ENCODE assay signal across 17 cellular contexts in genomic region chr6:11225990-11226389, GRCh38. TPM values are rescaled to one million over a fixed set of nuclear protein-coding genes. Genes with fewer than 3 reads are reported as not detected.
DNase-seq lines count a peak whose midpoint lies in the region; ATAC-seq and TF ChIP-seq lines count a peak whose summit lies in the region.
"Had no signal": no experiment of that assay in that cellular context is flagged by ENCODE, and none has a peak within 500 bp of the region (broad histone marks: within the 10 kb centered on the region; RNA-seq: fewer than 3 reads in every experiment).

No MANE protein-coding gene starts in this region.

- in situ Hi-C loops in IMR-90 (cut with MboI; ENCODE audit: low sequenced_read_pairs) = no loop called here

- H2BK120ac ChIP-seq in IMR-90 (ENCODE audit: low read depth, low read length) = no peak overlapping the region

- H3K4me2 ChIP-seq in IMR-90 (ENCODE audit: low read depth, low read length) = peak overlapping the region; percentile 12; the same call in 1 of the 2 replicates

- H4K5ac ChIP-seq in IMR-90 (ENCODE audit: low read depth, low read length) = no peak overlapping the region

- POLR2A ChIA-PET in activated CD4-positive, alpha-beta T cell treated with anti-CD3 and anti-CD28 coated beads, Interleukin-2, amount 10 ng/mL, durations not matched to agents 7 days and 5 days (lab: Charles Lee) = interaction anchor here (0.6 to 0.9 kb wide), 2 partner anchors 27 to 156 kb away, joined by 3 to 4 read pairs; no protein-coding TSS in a partner anchor
- POLR2A ChIA-PET in IMR-90 (lab: Charles Lee; ENCODE audit: unreplicated experiment) = no interaction called here

- H4K20me1 ChIP-seq in IMR-90 (ENCODE audit: insufficient read depth, low read length) = peaks cover 19% of the 10 kb centered on the region; the same call in 1 of the 2 replicates

- H3K23ac ChIP-seq in IMR-90 (ENCODE audit: low read depth, low read length) = no peak overlapping the region

- no peak for TF ChIP-seq RAD21 in IMR-90 (IDR thresholded peaks at IDR 0.05; ENCODE audit: low read length)

- no peak overlapping the region for H3K56ac ChIP-seq in IMR-90 (ENCODE audit: extremely low read depth, insufficient read depth, low read length)

- peaks cover 9% of the 10 kb centered on the region for H3K9me1 ChIP-seq in IMR-90 (ENCODE audit: insufficient read depth, low read length)

- H2BK5ac ChIP-seq in IMR-90 (ENCODE audit: low read depth, low read length, poor library complexity, severe bottlenecking) = peak overlapping the region; percentile 65

- no peak for TF ChIP-seq CTCF in IMR-90 (conservative IDR thresholded peaks at IDR 0.05; ENCODE audit: low read depth, low read length)
- no peak for TF ChIP-seq CTCF in psoas muscle (IDR thresholded peaks at IDR 0.05)
- TF ChIP-seq CTCF in foreskin keratinocyte (conservative IDR thresholded peaks at IDR 0.05) = no peak

- H3K4me1 Mint-ChIP-seq in activated CD4-positive, alpha-beta T cell treated with anti-CD3 and anti-CD28 coated beads, Interleukin-2, amount 10 ng/mL, durations not matched to agents 7 days and 5 days = peaks cover 76% of the 10 kb centered on the region

- H3K79me1 ChIP-seq in IMR-90 (ENCODE audit: low read depth in 1 of 2, low read length in 2 of 2) = peaks cover 12 to 59% of the 10 kb centered on the region in 2 experiments; a peak in 3 of 4 replicates

- TF ChIP-seq POLR2A in IMR-90 (IDR thresholded peaks at IDR 0.05; ENCODE audit: low read depth, low read length) = no peak

- peaks cover 9% of the 10 kb centered on the region for H3K9me3 Mint-ChIP-seq in activated CD4-positive, alpha-beta T cell treated with anti-CD3 and anti-CD28 coated beads, Interleukin-2, amount 10 ng/mL, durations not matched to agents 7 days and 5 days
- H3K9me3 Mint-ChIP-seq: CD14-positive monocyte had no signal

- peaks cover 13% of the 10 kb centered on the region for H3K4me1 ChIP-seq in IMR-90 (ENCODE audit: control insufficient read depth, insufficient read depth, low read length)
- no peaks in the 10 kb centered on the region for H3K4me1 ChIP-seq in psoas muscle
- peaks cover 38% of the 10 kb centered on the region for H3K4me1 ChIP-seq in foreskin keratinocyte
- H3K4me1 ChIP-seq in aorta (ENCODE audit: control insufficient read depth in 1 of 2, insufficient read depth in 2 of 2, low read length in 2 of 2) = peaks cover 4 to 18% of the 10 kb centered on the region in 2 donors

- no peak overlapping the region for H3K9ac ChIP-seq in IMR-90 (ENCODE audit: low read depth, low read length)

- DNase-seq in activated CD4-positive, alpha-beta T cell treated with anti-CD3 and anti-CD28 coated beads, Interleukin-2, amount 10 ng/mL, durations not matched to agents 7 days and 5 days = no peak
- DNase-seq in activated CD4-positive, alpha-beta T cell treated with anti-CD3 and anti-CD28 coated beads for 4 hours = no peak
- DNase-seq in IMR-90 (no peak), dermis blood vessel endothelial cell (peak; percentile 21), psoas muscle (no peak), NCI-H1092 (lab: John Stamatoyannopoulos, UW) (no peak), foreskin keratinocyte (no peak), aorta (no peak)
- DNase-seq: activated gamma-delta T cell; DND-41; effector memory CD4-positive, alpha-beta T cell; left colon; NCI-H187; posterior cingulate gyrus; SIG-M5 had no signal

- H3K9me3 ChIP-seq in IMR-90 (ENCODE audit: control insufficient read depth, insufficient read depth, low read length) (no peaks in the 10 kb centered on the region), psoas muscle (no peaks in the 10 kb centered on the region), aorta (ENCODE audit: control insufficient read depth, low read length) (no peaks in the 10 kb centered on the region)

- H3K4me3 ChIP-seq in IMR-90 (ENCODE audit: insufficient read depth, low read depth, low read length) = no peak overlapping the region
- peak overlapping the region; percentile 80 for H3K4me3 ChIP-seq in psoas muscle
- H3K4me3 ChIP-seq in aorta (ENCODE audit: low read length in 2 of 2) = no peak overlapping the region

- no TSS peak for BruUV-seq in IMR-90 (replicated peaks; lab: Mats Ljungman, UMichigan)

- H3K4ac ChIP-seq in IMR-90 (ENCODE audit: low read depth, low read length) = 0 out of 2 replicates have a peak overlapping the region, but pooled peaks have one; percentile 5

- no peak overlapping the region for H4K91ac ChIP-seq in IMR-90 (ENCODE audit: insufficient read depth, low read depth, low read length)

- intact Hi-C loops in IMR-90 (cut with micrococcal nuclease) = no loop called here
- intact Hi-C loops in psoas muscle (cut with DNase I) = no loop called here
- intact Hi-C loops in aorta (cut with DNase I) = no loop called here

- ATAC-seq in IMR-90 (ENCODE audit: low read depth) (peak; percentile 33; the same call in 1 of the 2 replicates), psoas muscle (no peak), foreskin keratinocyte (no peak), aorta (ENCODE audit: low FRiP score) (no peak)
- ATAC-seq: HCT116, left colon had no signal

- peak overlapping the region; percentile 61; the same call in 1 of the 2 replicates for H3K18ac ChIP-seq in IMR-90 (ENCODE audit: low read depth, low read length)

- peak overlapping the region; percentile 93 for H3K27ac Mint-ChIP-seq in activated CD4-positive, alpha-beta T cell treated with anti-CD3 and anti-CD28 coated beads, Interleukin-2, amount 10 ng/mL, durations not matched to agents 7 days and 5 days

- peaks cover 42% of the 10 kb centered on the region for H3K36me3 Mint-ChIP-seq in activated CD4-positive, alpha-beta T cell treated with anti-CD3 and anti-CD28 coated beads, Interleukin-2, amount 10 ng/mL, durations not matched to agents 7 days and 5 days (ENCODE audit: low read depth)

- peak overlapping the region; percentile 1; the same call in 1 of the 3 replicates for H2BK15ac ChIP-seq in IMR-90 (ENCODE audit: low read depth, low read length)

- no peak overlapping the region for H2BK20ac ChIP-seq in IMR-90 (ENCODE audit: low read depth, low read length)

- H2AK9ac ChIP-seq in IMR-90 (replicated peaks; ENCODE audit: low read depth, low read length, poor library complexity) = no peak overlapping the region

- no peaks in the 10 kb centered on the region for H3K27me3 ChIP-seq in IMR-90 (ENCODE audit: control insufficient read depth, insufficient read depth, low read length)
- H3K27me3 ChIP-seq in psoas muscle (ENCODE audit: insufficient read depth in 3 of 3, low read length in 2 of 3) = no peaks in the 10 kb centered on the region
- H3K27me3 ChIP-seq in foreskin keratinocyte = no peaks in the 10 kb centered on the region
- no peaks in the 10 kb centered on the region for H3K27me3 ChIP-seq in aorta (ENCODE audit: control insufficient read depth in 1 of 2, insufficient read depth in 2 of 2, low read length in 1 of 2)

- WGBS in IMR-90 (ENCODE audit: extremely low coverage in 2 of 2, insufficient read length in 1 of 2), 2 experiments = no CpG with 5 or more reads among the region's 2 CpGs
- WGBS in psoas muscle, 3 donors = 78 to 90% (median 86%) methylated on average over 2 of the region's 2 CpGs
- 24 to 34% methylated on average over 2 of the region's 2 CpGs for WGBS in aorta, 2 donors

- no peak overlapping the region; the same call in 1 of the 2 replicates for H2AK5ac ChIP-seq in IMR-90 (ENCODE audit: low read depth, low read length)

- H4K8ac ChIP-seq in IMR-90 (ENCODE audit: low read depth in 2 of 2, low read length in 2 of 2) = 0 out of 4 replicates have a peak overlapping the region, but pooled peaks of 1 of the 2 experiments have one; percentile 17

- H3K27me3 Mint-ChIP-seq in activated CD4-positive, alpha-beta T cell treated with anti-CD3 and anti-CD28 coated beads, Interleukin-2, amount 10 ng/mL, durations not matched to agents 7 days and 5 days = no peaks in the 10 kb centered on the region

- CTCF ChIA-PET in activated CD4-positive, alpha-beta T cell treated with anti-CD3 and anti-CD28 coated beads, Interleukin-2, amount 10 ng/mL, durations not matched to agents 7 days and 5 days (lab: Charles Lee) = interaction anchor here (1.0 to 2.0 kb wide), 2 partner anchors 18 to 27 kb away, joined by 4 to 6 read pairs; no protein-coding TSS in a partner anchor
- CTCF ChIA-PET in IMR-90 (lab: Yijun Ruan, JAX) = no interaction called here

- 0 out of 2 replicates have a peak overlapping the region, but pooled peaks have one; percentile 19 for H3K14ac ChIP-seq in IMR-90 (replicated peaks; ENCODE audit: low read depth, low read length)

- H3K27ac ChIP-seq in IMR-90 (ENCODE audit: insufficient read depth, low read length) (no peak overlapping the region), psoas muscle (peak overlapping the region; percentile 50), foreskin keratinocyte (no peak overlapping the region), aorta (ENCODE audit: low read depth in 1 of 2, low read length in 2 of 2) (no peak overlapping the region)

- H3K36me3 ChIP-seq in IMR-90 (ENCODE audit: control insufficient read depth, insufficient read depth, low read length) = no peaks in the 10 kb centered on the region; the same call in 1 of the 2 replicates
- H3K36me3 ChIP-seq in psoas muscle (ENCODE audit: insufficient read depth in 1 of 2, low read depth in 1 of 2) = no peaks in the 10 kb centered on the region
- peaks cover 0 to 2% of the 10 kb centered on the region in 2 donors for H3K36me3 ChIP-seq in aorta (ENCODE audit: control insufficient read depth in 1 of 2, insufficient read depth in 2 of 2, low read length in 1 of 2)

- no peak overlapping the region for H2AFZ ChIP-seq in IMR-90 (replicated peaks; ENCODE audit: low read length, poor library complexity)

- no peak overlapping the region for H3K4me3 Mint-ChIP-seq in activated CD4-positive, alpha-beta T cell treated with anti-CD3 and anti-CD28 coated beads, Interleukin-2, amount 10 ng/mL, durations not matched to agents 7 days and 5 days
- H3K4me3 Mint-ChIP-seq: CD14-positive monocyte had no signal

- dilution Hi-C loops in IMR-90 (cut with HindIII; ENCODE audit: low sequenced_read_pairs, unreplicated experiment) = no loop called here

TF ChIP-seq in IMR-90, 13 proteins besides CTCF, POLR2A, EP300 and RAD21 (continues in another document):
- TF ChIP-seq CHD1 (IDR thresholded peaks at IDR 0.05; ENCODE audit: low read depth, low read length) = no peak
- no peak for TF ChIP-seq MXI1 (IDR thresholded peaks at IDR 0.05; ENCODE audit: borderline replicate concordance, low read depth, low read length)
- TF ChIP-seq SMC3 (IDR thresholded peaks at IDR 0.05; ENCODE audit: low read depth, low read length) = no peak

RNA-seq across cellular contexts. Expression of gene NEDD9, which starts 6.5 kb away (rescaled TPM):
- total RNA-seq in activated CD4-positive, alpha-beta T cell treated with anti-CD3 and anti-CD28 coated beads, Interleukin-2, amount 10 ng/mL, durations not matched to agents 7 days and 5 days = 10 to 100 TPM; 42.7 to 47.7 TPM
- total RNA-seq in IMR-90 (2012; rRNA removed) = 16.5 and 16.7 TPM in 2 replicates
- 7.6 and 8.2 TPM in 2 replicates for polyA plus RNA-seq in IMR-90 (2012; rRNA removed)
- 5.4 and 7.2 TPM in 2 replicates for polyA plus RNA-seq in IMR-90 (2012; cell fraction: cytosol; rRNA removed)
- polyA plus RNA-seq in IMR-90 (2012; cell fraction: nucleus; rRNA removed; ENCODE audit: low replicate concordance) = 9.9 and 17.1 TPM in 2 replicates
- total RNA-seq in dermis blood vessel endothelial cell = 158 and 173 TPM in 2 replicates
- 10 to 100 TPM; 11.2 to 15.7 (median 12.8) TPM for total RNA-seq in psoas muscle
- polyA plus RNA-seq in psoas muscle = 10 to 100 TPM in 1 of 3 donors, 1 to 10 TPM in 2; 9.0 to 11.0 (median 10.0) TPM
- total RNA-seq in foreskin keratinocyte = 3.1 and 3.6 TPM in 2 replicates
- polyA plus RNA-seq in foreskin keratinocyte = 1.1 and 1.2 TPM in 2 replicates
- total RNA-seq in aorta = 100 to 1,000 TPM in 1 of 2 donors, 10 to 100 TPM in 1; 49.8 to 252 TPM
- polyA plus RNA-seq in aorta = 10 to 100 TPM; 11.3 to 26.9 TPM
